Comparison of ENCODE assay signal across 8 cellular contexts in the genomic region with DNA sequence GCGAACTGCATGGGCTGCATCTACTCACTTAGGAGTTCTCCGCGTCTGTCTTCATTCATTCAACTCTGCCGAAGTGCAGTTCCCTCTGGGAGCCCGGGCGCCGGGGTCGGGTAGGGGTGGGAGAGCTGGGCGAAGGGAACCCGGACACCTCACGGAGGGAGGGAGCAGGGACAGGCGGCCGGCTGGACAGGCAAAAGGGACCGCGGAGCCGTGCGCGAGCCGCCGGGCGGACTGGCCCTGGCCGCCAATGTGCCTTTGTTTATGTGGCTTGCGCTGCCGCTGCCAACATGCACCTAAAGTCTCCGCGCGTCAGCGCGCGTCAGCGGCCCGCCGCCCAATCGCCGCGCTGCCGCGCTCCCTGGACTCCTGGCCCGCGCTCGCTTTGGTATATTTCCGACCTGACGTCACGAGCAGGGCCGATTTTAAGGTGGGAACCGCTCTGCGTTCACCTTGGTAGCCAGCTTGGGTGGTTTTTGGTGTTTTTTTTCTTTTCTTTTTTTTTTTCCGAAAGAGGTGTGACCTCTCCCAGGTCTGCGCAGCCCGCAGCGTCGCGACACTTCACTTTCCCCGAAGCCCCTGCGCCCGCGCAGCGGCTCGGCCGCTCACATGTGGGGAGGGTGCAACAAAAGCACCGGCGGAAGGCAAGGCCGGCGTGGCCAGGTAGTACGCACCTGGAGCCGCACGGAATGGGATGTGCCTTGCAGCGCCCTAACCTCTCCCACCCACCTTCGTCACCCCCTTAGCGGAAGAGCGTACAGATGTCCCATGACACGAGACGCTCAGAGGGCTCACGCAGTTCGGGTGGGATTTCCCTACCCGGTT. TPM values are rescaled to one million over a fixed set of nuclear protein-coding genes. Genes with fewer than 3 reads are reported as not detected.
A peak's percentile ranks its signal among the peaks of the same experiment; 100 is the strongest.
DNase-seq lines count a peak whose midpoint lies in the region; ATAC-seq and TF ChIP-seq lines count a peak whose summit lies in the region.

A gene (minus strand): TSS at position 270 of the 822 bp plus-strand sequence. CDS start 2,535 bp downstream, outside the sequence.

- in situ Hi-C loops in transverse colon (cut with MboI; ENCODE audit: low pct_ligation_motif_present in 1 of 4, low pct_unique_long_range_greater_than_20kb in 1 of 4, low sequenced_read_pairs in 3 of 4): loop anchor here in 3 of 4 donors (25.0 kb wide), 2 partner anchors 105 to 255 kb away; a partner anchor contains a TSS

- peak; percentile 70 for ATAC-seq in HG02571 (IDR thresholded peaks at IDR 0.05; ENCODE audit: unreplicated experiment)

- H4K12ac ChIP-seq in trophoblast cell (ENCODE audit: low read depth, low read length): no peak within 1 kb of the TSS

- no peak within 1 kb of the TSS for H2BK12ac ChIP-seq in trophoblast cell (ENCODE audit: low read length)

- H2BK120ac ChIP-seq in trophoblast cell (ENCODE audit: insufficient read depth, low read length, poor library complexity): no peak within 1 kb of the TSS

- no peak within 1 kb of the TSS for H3K14ac ChIP-seq in trophoblast cell (ENCODE audit: low read length)

- no peak within 1 kb of the TSS for H3K23ac ChIP-seq in trophoblast cell (ENCODE audit: low read length)

- intact Hi-C loops in transverse colon (cut with DNase I; ENCODE audit: low total_unique reads): loop anchor here (5.0 kb wide), 1 partner anchor 105 kb away; a partner anchor contains a TSS

- H3K27ac ChIP-seq in SU-DHL-6 (ENCODE audit: low read depth, low read length): no peak within 1 kb of the TSS
- H3K27ac ChIP-seq in cardiac muscle cell: peak within 1 kb of the TSS; percentile 88
- no peak within 1 kb of the TSS for H3K27ac ChIP-seq in trophoblast cell (ENCODE audit: low read depth, low read length)
- peak within 1 kb of the TSS; percentile 98 to 100 (median 98) for H3K27ac ChIP-seq in transverse colon

- POLR2A ChIA-PET in GM10248 (lab: Yijun Ruan, JAX): interaction anchor here (0.9 to 1.8 kb wide), 3 partner anchors 8 to 261 kb away, joined by 3 to 5 read pairs (median 4); no protein-coding TSS in a partner anchor

- no peak for TF ChIP-seq EP300 in transverse colon (IDR thresholded peaks at IDR 0.05; ENCODE audit: low read depth)

- H2AFZ ChIP-seq in SU-DHL-6 (ENCODE audit: low read depth, low read length, severe bottlenecking) (peak within 1 kb of the TSS; percentile 41), trophoblast cell (ENCODE audit: insufficient read depth, low read length, poor library complexity) (peak within 1 kb of the TSS; percentile 69)

- no peak within 1 kb of the TSS for H3K4ac ChIP-seq in trophoblast cell (ENCODE audit: low read depth, low read length)

- no peaks in the 10 kb centered on the region for H3K79me2 ChIP-seq in SU-DHL-6 (ENCODE audit: insufficient read depth, low read length)
- H3K79me2 ChIP-seq in trophoblast cell (ENCODE audit: control insufficient read depth, insufficient read depth, low read length, poor library complexity): no peaks in the 10 kb centered on the region

- H4K91ac ChIP-seq in trophoblast cell (ENCODE audit: low read depth, low read length): no peak within 1 kb of the TSS

- DNase-seq in GM10248 (ENCODE audit: extremely low spot score) (peak; percentile 86), NCI-H1092 treated with DMSO at 0.1 percent for 48 hours (lab: John Stamatoyannopoulos, UW) (peak; percentile 48), cardiac muscle cell (ENCODE audit: low read depth in 1 of 2, low spot score in 1 of 2) (peak; percentile 84 to 91), trophoblast cell (peak; percentile 95 to 96), transverse colon (peak; percentile 95)
- DNase-seq in activated naive CD8-positive, alpha-beta T cell treated with anti-CD3 and anti-CD28 coated beads, Interleukin-2, amount 50 U/mL, for 16 hours (ENCODE audit: low read depth, low spot score): peak; percentile 74

- H3K27me3 ChIP-seq in SU-DHL-6 (ENCODE audit: low read length) (no peaks in the 10 kb centered on the region), cardiac muscle cell (peaks cover 51% of the 10 kb centered on the region), trophoblast cell (ENCODE audit: insufficient read depth, low read length) (peaks cover 36% of the 10 kb centered on the region), transverse colon (peaks cover 8% of the 10 kb centered on the region)

- H3K79me1 ChIP-seq in trophoblast cell (ENCODE audit: low read length): peaks cover 10% of the 10 kb centered on the region

- H3F3A ChIP-seq in SU-DHL-6 (ENCODE audit: insufficient read depth): peaks cover 6% of the 10 kb centered on the region; the same call in 1 of the 2 replicates

- peak within 1 kb of the TSS; percentile 93 for H3K4me2 ChIP-seq in SU-DHL-6 (ENCODE audit: low read depth, low read length, poor library complexity, severe bottlenecking)
- H3K4me2 ChIP-seq in trophoblast cell (ENCODE audit: low read length): peak within 1 kb of the TSS; percentile 97

- TF ChIP-seq CTCF in GM10248 (IDR thresholded peaks at IDR 0.05; ENCODE audit: control extremely low read depth, extremely low read depth, low read depth, missing control alignments): no peak
- no peak for TF ChIP-seq CTCF in SU-DHL-6 (IDR thresholded peaks at IDR 0.05; ENCODE audit: insufficient read depth, low read length, poor library complexity, severe bottlenecking)
- no peak for TF ChIP-seq CTCF in cardiac muscle cell (IDR thresholded peaks at IDR 0.05; ENCODE audit: low read depth, low read length)
- no peak for TF ChIP-seq CTCF in transverse colon (IDR thresholded peaks at IDR 0.05)

- TF ChIP-seq POLR2A in transverse colon (IDR thresholded peaks at IDR 0.05): peak; percentile 89

- H3K9ac ChIP-seq in SU-DHL-6 (ENCODE audit: low read length) (peak within 1 kb of the TSS; percentile 59; the same call in 1 of the 2 replicates), trophoblast cell (ENCODE audit: low read length) (peak within 1 kb of the TSS; percentile 32)

- H3K36me3 ChIP-seq in SU-DHL-6 (ENCODE audit: low read length) (no peaks in the 10 kb centered on the region), cardiac muscle cell (no peaks in the 10 kb centered on the region), trophoblast cell (ENCODE audit: control insufficient read depth in 1 of 2, insufficient read depth in 2 of 2, low read length in 2 of 2) (no peaks in the 10 kb centered on the region), transverse colon (no peaks in the 10 kb centered on the region)

- H2AK5ac ChIP-seq in trophoblast cell (ENCODE audit: low read length): no peak within 1 kb of the TSS

- CTCF ChIA-PET in GM10248 (lab: Yijun Ruan, JAX): interaction anchor here (1.3 to 4.5 kb wide), 3 partner anchors 106 to 257 kb away, joined by 4 to 51 read pairs (median 12); no protein-coding TSS in a partner anchor

- WGBS in trophoblast cell (ENCODE audit: extremely low coverage, insufficient coverage, insufficient read length): no CpG with 5 or more reads among the region's 76 CpGs
- 0 to 1% methylated on average over 8 to 76 of the region's 76 CpGs for WGBS in transverse colon (ENCODE audit: low coverage in 1 of 2), 2 donors

- H3K4me3 ChIP-seq in SU-DHL-6 (ENCODE audit: insufficient read depth, low read length, poor library complexity, severe bottlenecking) (peak within 1 kb of the TSS; percentile 61), cardiac muscle cell (peak within 1 kb of the TSS; percentile 74), trophoblast cell (ENCODE audit: low read depth, low read length) (peak within 1 kb of the TSS; percentile 76), transverse colon (peak within 1 kb of the TSS; percentile 67 to 95 (median 82))

- no peaks in the 10 kb centered on the region for H4K20me1 ChIP-seq in SU-DHL-6 (ENCODE audit: low read depth, low read length)

- H3K4me1 ChIP-seq in cardiac muscle cell (ENCODE audit: low read depth): no peaks in the 10 kb centered on the region
- H3K4me1 ChIP-seq in trophoblast cell (ENCODE audit: control insufficient read depth in 1 of 2, insufficient read depth in 2 of 2, low read length in 2 of 2): peaks cover 0 to 9% of the 10 kb centered on the region in 2 experiments
- H3K4me1 ChIP-seq in transverse colon: peaks cover 3 to 36% (median 19%) of the 10 kb centered on the region in 4 donors

- peak within 1 kb of the TSS; percentile 65 for H4K8ac ChIP-seq in trophoblast cell (ENCODE audit: low read depth, low read length)

- no peaks in the 10 kb centered on the region for H3K9me3 ChIP-seq in SU-DHL-6 (ENCODE audit: insufficient read depth, low read length)
- no peaks in the 10 kb centered on the region for H3K9me3 ChIP-seq in cardiac muscle cell (ENCODE audit: low read depth)
- peaks cover 12% of the 10 kb centered on the region for H3K9me3 ChIP-seq in trophoblast cell (ENCODE audit: insufficient read depth, low read depth, low read length)
- no peaks in the 10 kb centered on the region for H3K9me3 ChIP-seq in transverse colon

- no peak within 1 kb of the TSS for H2BK5ac ChIP-seq in trophoblast cell (ENCODE audit: low read depth, low read length, poor library complexity)

- H3K18ac ChIP-seq in trophoblast cell (ENCODE audit: low read length): no peak within 1 kb of the TSS

- H3K9me2 ChIP-seq in SU-DHL-6 (replicated peaks; ENCODE audit: insufficient read depth, low read length): no peaks in the 10 kb centered on the region

RNA-seq across cellular contexts. Expression of the gene that starts here (rescaled TPM):
- 0.04 and 0.36 TPM in 2 replicates for total RNA-seq in cardiac muscle cell
- polyA plus RNA-seq in cardiac muscle cell: 0.17 and 0.35 TPM in 2 replicates
- 1.3 and 1.7 TPM in 2 replicates for polyA plus RNA-seq in trophoblast cell (2013)
- total RNA-seq in transverse colon: 1 to 10 TPM; 2.9 to 7.4 (median 4.1) TPM

Comparison
In these comparisons a context has a peak if more than half of its experiments do, and no peak if none do; other contexts are left out.
1. Peak in DNase-seq, H3K4me3 ChIP-seq and H3K27ac ChIP-seq in cardiac muscle cell; RNA of the gene not detected or under 1 TPM.
2. H3K27ac ChIP-seq: peak in transverse colon (4 of 4); none in SU-DHL-6 (single experiment) and trophoblast cell (single experiment).
3. Peak in every context shown above with its lines, with median percentiles within 50 percentile points of each other: DNase-seq and H3K4me3 ChIP-seq.